1 cellular context compared by ENCODE assay signal in the genomic region with DNA sequence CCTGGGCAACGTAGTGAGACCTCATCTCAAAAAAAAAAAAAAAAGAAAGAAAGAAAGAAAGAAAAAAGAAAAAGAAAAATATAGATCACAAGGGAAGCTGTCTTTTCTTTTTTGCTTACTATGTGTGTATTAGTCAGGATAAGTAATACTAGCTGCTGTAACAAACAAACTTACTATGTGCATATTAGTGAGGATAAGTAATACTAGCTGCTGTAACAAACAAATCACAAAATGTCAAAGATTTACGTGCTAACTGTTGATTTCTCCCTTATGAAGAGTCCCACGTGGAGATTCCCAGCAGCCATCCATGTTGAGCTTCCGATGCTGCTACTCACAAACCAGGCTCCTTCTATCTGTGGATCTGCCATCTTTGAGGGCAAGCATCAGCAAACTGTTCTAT.
A peak's percentile ranks its signal among the peaks of the same experiment; 100 is the strongest.
TF ChIP-seq lines count a peak whose summit lies in the region.

No MANE protein-coding gene starts in this region.

TF ChIP-seq in HepG2, 621 proteins besides CTCF, POLR2A, EP300 and RAD21:
- TF ChIP-seq ZNF12 (CRISPR knock-in tag; IDR thresholded peaks at IDR 0.05) = peak; percentile 98
- no peak for TF ChIP-seq ZBTB7A (CRISPR knock-in tag; IDR thresholded peaks at IDR 0.05)
